ENCODE assay signal across 22 cellular contexts in the genomic region with DNA sequence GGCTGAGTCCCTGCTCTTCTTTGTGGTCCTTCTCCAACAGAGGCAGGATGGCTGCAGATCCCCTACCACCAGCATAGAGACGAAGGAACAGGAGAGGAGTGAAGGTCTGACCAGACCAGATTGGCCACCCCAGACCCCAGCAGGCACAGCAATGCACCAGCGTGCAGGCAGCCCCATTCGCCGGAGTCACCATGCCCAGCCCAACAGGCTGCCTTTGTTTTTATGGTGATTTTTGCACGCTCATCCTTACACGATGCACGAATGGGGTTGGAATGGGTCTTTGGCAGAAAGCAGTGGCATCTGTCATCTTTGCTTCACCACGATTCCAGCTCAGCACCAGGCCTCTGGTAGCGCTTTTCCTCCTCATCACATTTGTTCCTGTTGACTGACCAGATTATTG.
"Had no signal": no experiment of that assay in that cellular context is flagged by ENCODE, and none has a peak within 500 bp of the region (broad histone marks: within the 10 kb centered on the region; RNA-seq: fewer than 3 reads in every experiment).

No MANE protein-coding gene starts in this region.

- H3K9ac ChIP-seq: SK-N-SH had no signal

- H3K27ac ChIP-seq: SJSA1 had no signal

- H3K9me3 ChIP-seq: SJSA1, SK-N-SH had no signal

- H3K27me3 ChIP-seq: SJSA1 had no signal

- H3K4me1 ChIP-seq: SJSA1 had no signal

- H3K4me2 ChIP-seq: SK-N-SH had no signal

- H3K4me3 ChIP-seq: SJSA1 had no signal

- FAIRE-seq: RCC 7860 had no signal

- DNase-seq: KBM-7, MV-4-11, NCI-H1048, NCI-H1105, NCI-H1417 treated with DMSO at 0.1 percent for 48 hours, NCI-H146, NCI-H187 treated with DMSO at 0.1 percent for 48 hours, NCI-H2029 treated with DMSO at 0.1 percent for 48 hours, NCI-H226, NCI-H446, NCI-H510A, NCI-H524 treated with DMSO at 0.1 percent for 48 hours, NCI-H69, NCI-H774, Right ventricle myocardium superior, RPMI8226, SIG-M5, SK-N-SH, SW 1271, T-helper 1 cell had no signal

- H3K36me3 ChIP-seq: SJSA1 had no signal
